ENCODE assay signal across 8 cellular contexts in the genomic region with DNA sequence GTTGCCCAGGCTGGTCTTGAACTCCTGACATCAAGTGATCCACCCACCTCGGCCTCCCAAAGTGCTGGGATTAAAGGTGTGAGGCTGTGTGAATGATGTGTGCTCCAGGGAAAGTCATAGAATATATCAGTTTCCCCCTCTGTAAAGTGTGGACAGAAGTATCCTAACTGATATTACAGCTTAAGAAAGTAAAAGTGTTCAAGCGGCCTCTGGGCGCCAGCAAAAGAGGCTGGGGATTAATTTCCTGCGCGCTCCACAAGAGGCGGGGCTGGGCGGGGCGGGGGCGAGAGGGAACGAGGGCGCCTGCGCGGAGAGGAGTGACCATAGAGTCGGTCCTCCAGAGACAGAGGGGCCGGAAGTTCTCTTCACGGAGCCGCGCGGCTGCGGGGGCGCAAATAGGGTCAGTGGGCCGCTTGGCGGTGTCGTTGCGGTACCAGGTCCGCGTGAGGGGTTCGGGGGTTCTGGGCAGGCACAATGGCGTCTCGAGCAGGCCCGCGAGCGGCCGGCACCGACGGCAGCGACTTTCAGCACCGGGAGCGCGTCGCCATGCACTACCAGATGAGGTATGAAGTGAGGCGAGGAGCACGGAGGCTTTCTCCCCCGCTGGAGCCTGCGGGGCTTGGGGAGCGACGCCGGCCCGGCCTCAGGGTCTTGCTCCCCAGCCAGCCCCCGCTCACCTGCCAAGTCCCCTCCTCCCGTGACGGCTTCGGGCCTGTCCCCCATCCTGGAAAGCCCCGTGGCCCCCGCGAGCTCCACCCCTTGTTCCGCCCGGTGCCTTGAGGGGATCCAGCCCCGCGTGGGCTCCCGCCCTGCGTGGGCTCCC. TPM values are rescaled to one million over a fixed set of nuclear protein-coding genes. Genes with fewer than 3 reads are reported as not detected.
A peak's percentile ranks its signal among the peaks of the same experiment; 100 is the strongest.
DNase-seq lines count a peak whose midpoint lies in the region; ATAC-seq, FAIRE-seq and TF ChIP-seq lines count a peak whose summit lies in the region.

Gene JAGN1, plus strand, starts transcription at position 362 of the 823 bp plus-strand sequence. Its CDS starts 113 bp downstream, at position 475.

- no peaks in the 10 kb centered on the region for H3K9me3 ChIP-seq in keratinocyte (ENCODE audit: control insufficient read depth, low read depth, low read length)

- no peak for TF ChIP-seq CTCF in keratinocyte (optimal IDR thresholded peaks at IDR 0.05 in 1 of 3, IDR thresholded peaks at IDR 0.05 in 1 of 3, conservative IDR thresholded peaks at IDR 0.05 in 1 of 3; ENCODE audit: extremely low read depth in 1 of 3, insufficient read depth in 2 of 3, low read length in 3 of 3)

- peak within 1 kb of the TSS; percentile 94 to 95 (median 95) for H3K4me3 ChIP-seq in keratinocyte (ENCODE audit: control insufficient read depth in 2 of 3, extremely low read depth in 1 of 3, insufficient read depth in 2 of 3, low read depth in 1 of 3, low read length in 3 of 3)

- H2AFZ ChIP-seq in keratinocyte (ENCODE audit: control insufficient read depth, low read length) = peak within 1 kb of the TSS; percentile 91

- ATAC-seq in GM18873 (IDR thresholded peaks at IDR 0.05; ENCODE audit: low FRiP score, unreplicated experiment) (peak; percentile 65), HG03135 (IDR thresholded peaks at IDR 0.05; ENCODE audit: unreplicated experiment) (peak; percentile 77)
- ATAC-seq in central memory CD8-positive, alpha-beta T cell (replicated peaks; ENCODE audit: extremely low read depth, poor library complexity, severe bottlenecking) = peak; percentile 95

- H3K27ac ChIP-seq in keratinocyte (ENCODE audit: control insufficient read depth, insufficient read depth, low read length) = peak within 1 kb of the TSS; percentile 96

- peak within 1 kb of the TSS; percentile 98 for H3K4me3 Mint-ChIP-seq in central memory CD8-positive, alpha-beta T cell

- peaks cover 25% of the 10 kb centered on the region for H3K79me2 ChIP-seq in keratinocyte (ENCODE audit: control insufficient read depth, insufficient read depth, low read length)

- dilution Hi-C loops in keratinocyte (cut with MboI; ENCODE audit: extremely low pct_ligation_motif_present, low sequenced_read_pairs) = no loop called here

- no peak for FAIRE-seq in keratinocyte (lab: Jason Lieb, UNC)

- H3K4me1 Mint-ChIP-seq in central memory CD8-positive, alpha-beta T cell = peaks cover 35% of the 10 kb centered on the region

- peak within 1 kb of the TSS; percentile 87 for H3K4me2 ChIP-seq in keratinocyte (ENCODE audit: control insufficient read depth, extremely low read depth, insufficient read depth, low read depth, low read length)

- peak within 1 kb of the TSS; percentile 99 for H3K27ac Mint-ChIP-seq in central memory CD8-positive, alpha-beta T cell (ENCODE audit: low read depth)

- peaks cover 15% of the 10 kb centered on the region for H3K4me1 ChIP-seq in keratinocyte (ENCODE audit: control insufficient read depth, extremely low read depth, insufficient read depth, low read length)

- no peaks in the 10 kb centered on the region for H3K27me3 Mint-ChIP-seq in central memory CD8-positive, alpha-beta T cell

- H4K20me1 ChIP-seq in keratinocyte (ENCODE audit: control insufficient read depth, extremely low read depth, insufficient read depth, low read length) = no peaks in the 10 kb centered on the region

- peaks cover 8 to 12% of the 10 kb centered on the region in 2 experiments for H3K36me3 ChIP-seq in keratinocyte (ENCODE audit: control insufficient read depth in 2 of 2, extremely low read depth in 1 of 2, insufficient read depth in 2 of 2, low read length in 2 of 2)

- H3K36me3 Mint-ChIP-seq in central memory CD8-positive, alpha-beta T cell (ENCODE audit: insufficient read depth) = peaks cover 25% of the 10 kb centered on the region

- H3K27me3 ChIP-seq in keratinocyte (ENCODE audit: control insufficient read depth, extremely low read depth, insufficient read depth, low read length) = no peaks in the 10 kb centered on the region

- no peaks in the 10 kb centered on the region for H3K9me1 ChIP-seq in keratinocyte (ENCODE audit: control insufficient read depth, extremely low read depth, insufficient read depth, low read length)

- no peaks in the 10 kb centered on the region for H3K9me3 Mint-ChIP-seq in central memory CD8-positive, alpha-beta T cell

- H3K9ac ChIP-seq in keratinocyte (ENCODE audit: control insufficient read depth, extremely low read depth, insufficient read depth, low read length) = peak within 1 kb of the TSS; percentile 99

- DNase-seq in AG08395 (ENCODE audit: low spot score) (peak; percentile 96), NCI-H446 treated with DMSO at 0.1 percent for 48 hours (lab: John Stamatoyannopoulos, UW) (peak; percentile 58), keratinocyte (ENCODE audit: low read depth, low spot score) (no peak)
- DNase-seq in activated CD4-positive, CD25-positive, alpha-beta regulatory T cell treated with anti-CD3 and anti-CD28 coated beads, Interleukin-2, amount 50 U/mL, for 72 hours = peak; percentile 90
- DNase-seq in central memory CD8-positive, alpha-beta T cell (ENCODE audit: low spot score in 2 of 2) = peak; percentile 84 to 86
- DNase-seq in stimulated activated CD4-positive, alpha-beta T cell treated with anti-CD3 and anti-CD28 coated beads, Interleukin-12 subunit alpha, Interleukin-12 subunit beta, amount 100 ng/mL, for 4 hours = peak; percentile 93

RNA-seq across cellular contexts. Expression of gene JAGN1, which starts in this region (rescaled TPM):
- 45.1 to 61.1 TPM (median 48.0 TPM) in 3 replicates for polyA plus RNA-seq in keratinocyte
- polyA plus RNA-seq in keratinocyte (2011; ENCODE audit: low read depth) = 3.1 TPM
- polyA plus RNA-seq in keratinocyte (2011; cell fraction: cytosol; rRNA removed) = 34.2 and 48.7 TPM in 2 replicates
- polyA plus RNA-seq in keratinocyte (2011; cell fraction: nucleus; rRNA removed) = 28.5 and 29.3 TPM in 2 replicates
- polyA plus RNA-seq in keratinocyte (2012; ENCODE audit: low replicate concordance) = 29.2 and 39.8 TPM in 2 replicates
- polyA minus RNA-seq in keratinocyte = 40.4 to 53.0 TPM (median 46.5 TPM) in 3 replicates
- 26.5 TPM for polyA minus RNA-seq in keratinocyte (2011; cell fraction: cytosol; rRNA and poly(A)+ RNA removed)
- 8.2 and 16.0 TPM in 2 replicates for polyA minus RNA-seq in keratinocyte (2011; cell fraction: nucleus; rRNA and poly(A)+ RNA removed)
